ENCODE assay signal across 1 cellular context in genomic region chr3:150600647-150601530, GRCh38.
A peak's percentile ranks its signal among the peaks of the same experiment; 100 is the strongest.
TF ChIP-seq lines count a peak whose summit lies in the region.

No MANE protein-coding gene starts in this region.

TF ChIP-seq in K562, 482 proteins besides CTCF, POLR2A, EP300 and RAD21 (continued from another document):
- TF ChIP-seq TAF1 (IDR thresholded peaks at IDR 0.05; ENCODE audit: control insufficient read depth, extremely low read depth, insufficient read depth, low read length, severe bottlenecking): peak; percentile 58
- TF ChIP-seq MBD2 (IDR thresholded peaks at IDR 0.05; ENCODE audit: borderline replicate concordance, low read depth): peak; percentile 41; the same call in 1 of the 2 replicates
TF ChIP-seq in K562: peak in this region for 91; not testable (repeated sequence) for 391.
